ENCODE assay signal across 33 cellular contexts in genomic region chr16:71889147-71889546, GRCh38.
"Had no signal": no experiment of that assay in that cellular context is flagged by ENCODE, and none has a peak within 500 bp of the region (broad histone marks: within the 10 kb centered on the region; RNA-seq: fewer than 3 reads in every experiment).

No MANE protein-coding gene starts in this region.

- H3K4me1 ChIP-seq: breast epithelium had no signal

- DNase-seq: activated B cell treated with CpG ODN at 0.5 μM for 24 hours; activated CD4-positive, alpha-beta memory T cell treated with anti-CD3 and anti-CD28 coated beads for 36 hours; activated CD4-positive, alpha-beta T cell treated with anti-CD3 and anti-CD28 coated beads for 4 hours; activated CD4-positive, alpha-beta T cell treated with anti-CD3 and anti-CD28 coated beads, Interleukin-2, amount 10 ng/mL, durations not matched to agents 24 days and 14 days; activated CD4-positive, alpha-beta T cell treated with anti-CD3 and anti-CD28 coated beads, Interleukin-2, amount 50 U/mL, for 1 hour; activated CD4-positive, alpha-beta T cell treated with anti-CD3 and anti-CD28 coated beads, Interleukin-2, amount 50 U/mL, for 4 hours; activated CD4-positive, CD25-positive, alpha-beta regulatory T cell treated with anti-CD3 and anti-CD28 coated beads, Interleukin-2, amount 50 U/mL, for 72 hours; activated CD8-positive, alpha-beta memory T cell treated with anti-CD3 and anti-CD28 coated beads, Interleukin-2, amount 50 U/mL, for 4 hours; activated CD8-positive, alpha-beta T cell treated with anti-CD3 and anti-CD28 coated beads for 36 hours; activated effector memory CD4-positive, alpha-beta T cell treated with anti-CD3 and anti-CD28 coated beads, Interleukin-2, amount 50 U/mL, for 16 hours; activated gamma-delta T cell treated with Interleukin-2 at 50 U/mL for 16 hours; activated naive CD4-positive, alpha-beta T cell; activated naive CD4-positive, alpha-beta T cell treated with anti-CD3 and anti-CD28 coated beads for 36 hours; activated naive CD4-positive, alpha-beta T cell treated with anti-CD3 and anti-CD28 coated beads, Interleukin-2, amount 50 U/mL, for 16 hours; activated naive CD8-positive, alpha-beta T cell treated with anti-CD3 and anti-CD28 coated beads for 36 hours; activated T-cell treated with anti-CD3 and anti-CD28 coated beads for 4 hours; activated T-cell treated with anti-CD3 and anti-CD28 coated beads, Interleukin-2, amount 50 U/mL, for 1 hour; activated T-cell treated with anti-CD3 and anti-CD28 coated beads, Interleukin-2, amount 50 U/mL, for 4 hours; activated T-cell treated with anti-CD3 and anti-CD28 coated beads, Interleukin-2, amount 50 U/mL, for 72 hours; adrenal gland; amniotic stem cell; aorta; body of pancreas; brain microvascular endothelial cell; central memory CD4-positive, alpha-beta T cell; T-helper 1 cell; T-helper 2 cell; T-helper 9 cell had no signal

- FAIRE-seq: astrocyte, TTC549 had no signal

- H3K9me3 ChIP-seq: adrenal gland, body of pancreas, breast epithelium had no signal

- ATAC-seq: activated CD8-positive, alpha-beta T cell treated with anti-CD3 and anti-CD28 coated beads for 36 hours; activated naive CD4-positive, alpha-beta T cell treated with anti-CD3 and anti-CD28 coated beads, Interleukin-2, amount 50 U/mL, for 72 hours; activated T-cell treated with anti-CD3 and anti-CD28 coated beads, Interleukin-2, amount 50 U/mL, for 4 hours; activated T-cell treated with anti-CD3 and anti-CD28 coated beads, Interleukin-2, amount 50 U/mL, for 72 hours; activated T-helper 17 cell treated with anti-CD3 and anti-CD28 coated beads, Interleukin-2, amount 50 U/mL, for 72 hours; body of pancreas had no signal

- H3K27ac ChIP-seq: adrenal gland, body of pancreas, brain microvascular endothelial cell, breast epithelium had no signal

- H3K4me3 ChIP-seq: adrenal gland, body of pancreas, breast epithelium had no signal

- H3K27me3 ChIP-seq: adrenal gland, body of pancreas, brain microvascular endothelial cell, breast epithelium had no signal

- H3K36me3 ChIP-seq: adrenal gland, brain microvascular endothelial cell, breast epithelium had no signal
